ENCODE assay signal across 1 cellular context in the genomic region with DNA sequence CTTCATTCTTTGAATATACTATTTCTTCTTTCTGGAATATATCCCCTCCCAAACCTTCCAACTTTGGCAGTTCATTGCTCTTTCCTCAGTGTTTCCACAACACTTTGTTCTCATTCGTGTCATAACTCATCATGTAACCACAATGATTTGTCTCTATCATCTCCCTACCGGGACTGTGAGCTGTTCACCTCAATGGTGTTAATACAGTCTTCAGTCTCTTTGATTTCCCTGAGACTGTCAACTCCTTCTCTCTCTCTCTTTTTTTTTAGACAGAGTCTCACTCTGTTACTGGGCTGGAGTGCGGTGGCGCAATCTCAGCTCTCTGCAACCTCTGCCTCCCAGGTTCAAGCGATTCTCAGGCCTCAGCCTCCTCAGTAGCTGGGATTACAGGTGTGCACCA.
TF ChIP-seq lines count a peak whose summit lies in the region.

No MANE protein-coding gene starts in this region.

TF ChIP-seq in HepG2, 621 proteins besides CTCF, POLR2A, EP300 and RAD21:
- TF ChIP-seq FOXJ3 (CRISPR knock-in tag; IDR thresholded peaks at IDR 0.05; ENCODE audit: borderline replicate concordance) = no peak
- 0 out of 2 replicates have a peak, but pooled peaks have one; percentile 33 for TF ChIP-seq CEBPB (IDR thresholded peaks at IDR 0.05; ENCODE audit: borderline replicate concordance, low read depth, low read length)
TF ChIP-seq in HepG2: peak in this region for 1.
